In the genomic region with DNA sequence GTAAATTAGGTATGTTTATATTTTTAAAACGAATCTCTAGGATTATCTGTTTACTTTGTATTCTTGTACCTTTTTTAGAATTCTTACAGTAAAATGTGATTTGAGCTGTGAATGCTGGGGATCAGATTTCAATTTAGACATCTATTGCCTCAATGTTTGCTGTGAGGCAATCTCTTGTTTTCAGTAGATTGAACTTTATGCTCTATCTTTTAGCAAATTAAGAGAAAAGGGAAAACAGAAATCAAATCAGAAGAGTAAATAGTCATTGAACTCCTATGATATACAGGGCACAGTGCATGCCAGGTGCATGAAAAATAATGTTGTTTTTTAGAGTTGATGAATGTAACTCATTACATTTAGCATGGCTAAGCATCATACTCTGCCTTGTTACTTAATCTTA, we compare ENCODE assay signal across 1 cellular context.
A peak's percentile ranks its signal among the peaks of the same experiment; 100 is the strongest.
TF ChIP-seq lines count a peak whose summit lies in the region.

No MANE protein-coding gene starts in this region.

TF ChIP-seq in HepG2, 621 proteins besides CTCF, POLR2A, EP300 and RAD21 (continued from another document and continues in another):
- TF ChIP-seq SNAPC4 (CRISPR knock-in tag; IDR thresholded peaks at IDR 0.05) (no peak), ZNF589 (CRISPR knock-in tag; conservative IDR thresholded peaks at IDR 0.05) (no peak), CEBPB (IDR thresholded peaks at IDR 0.05; ENCODE audit: borderline replicate concordance, low read depth, low read length) (peak; percentile 99), TFDP2 (CRISPR knock-in tag; IDR thresholded peaks at IDR 0.05) (peak; percentile 42; the same call in 1 of the 2 replicates), NFIC (IDR thresholded peaks at IDR 0.05; ENCODE audit: low read length) (peak; percentile 96), HMG20B (CRISPR knock-in tag; conservative IDR thresholded peaks at IDR 0.05) (peak; percentile 96), ADNP (CRISPR knock-in tag; IDR thresholded peaks at IDR 0.05) (no peak), ZBTB38 (CRISPR knock-in tag; IDR thresholded peaks at IDR 0.05) (no peak), ZNF350 (CRISPR knock-in tag; IDR thresholded peaks at IDR 0.05; ENCODE audit: borderline replicate concordance, low read depth) (no peak), TBX3 (IDR thresholded peaks at IDR 0.05; ENCODE audit: borderline replicate concordance) (peak; percentile 78; the same call in 1 of the 2 replicates), ZNF574 (CRISPR knock-in tag; IDR thresholded peaks at IDR 0.05) (no peak), ZNF609 (CRISPR knock-in tag; IDR thresholded peaks at IDR 0.05; ENCODE audit: borderline replicate concordance) (peak; percentile 93), TFE3 (CRISPR knock-in tag; IDR thresholded peaks at IDR 0.05) (peak; percentile 50; the same call in 1 of the 2 replicates), AKNA (CRISPR knock-in tag; IDR thresholded peaks at IDR 0.05; ENCODE audit: borderline replicate concordance) (no peak), RBAK (CRISPR knock-in tag; IDR thresholded peaks at IDR 0.05) (no peak), ZNF205 (CRISPR knock-in tag; IDR thresholded peaks at IDR 0.05) (0 out of 2 replicates have a peak, but pooled peaks have one; percentile 47), ZNF124 (CRISPR knock-in tag; IDR thresholded peaks at IDR 0.05) (peak; percentile 75; the same call in 1 of the 2 replicates), FOXA3 (CRISPR knock-in tag; IDR thresholded peaks at IDR 0.05) (peak; percentile 98), NFKB2 (CRISPR knock-in tag; IDR thresholded peaks at IDR 0.05; ENCODE audit: borderline replicate concordance) (no peak), ZNF777 (CRISPR knock-in tag; IDR thresholded peaks at IDR 0.05) (no peak), HHEX (CRISPR knock-in tag; IDR thresholded peaks at IDR 0.05) (peak; percentile 84), ATF4 (CRISPR knock-in tag; IDR thresholded peaks at IDR 0.05) (peak in 1 of 2 experiments; percentile 87; a peak in 2 of 4 replicates)
- TF ChIP-seq, protein P1, sequence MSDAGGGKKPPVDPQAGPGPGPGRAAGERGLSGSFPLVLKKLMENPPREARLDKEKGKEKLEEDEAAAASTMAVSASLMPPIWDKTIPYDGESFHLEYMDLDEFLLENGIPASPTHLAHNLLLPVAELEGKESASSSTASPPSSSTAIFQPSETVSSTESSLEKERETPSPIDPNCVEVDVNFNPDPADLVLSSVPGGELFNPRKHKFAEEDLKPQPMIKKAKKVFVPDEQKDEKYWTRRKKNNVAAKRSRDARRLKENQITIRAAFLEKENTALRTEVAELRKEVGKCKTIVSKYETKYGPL (CRISPR knock-in tag; IDR thresholded peaks at IDR 0.05): 0 out of 2 replicates have a peak, but pooled peaks have one; percentile 39
- TF ChIP-seq, protein P2, sequence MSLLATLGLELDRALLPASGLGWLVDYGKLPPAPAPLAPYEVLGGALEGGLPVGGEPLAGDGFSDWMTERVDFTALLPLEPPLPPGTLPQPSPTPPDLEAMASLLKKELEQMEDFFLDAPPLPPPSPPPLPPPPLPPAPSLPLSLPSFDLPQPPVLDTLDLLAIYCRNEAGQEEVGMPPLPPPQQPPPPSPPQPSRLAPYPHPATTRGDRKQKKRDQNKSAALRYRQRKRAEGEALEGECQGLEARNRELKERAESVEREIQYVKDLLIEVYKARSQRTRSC (CRISPR knock-in tag; IDR thresholded peaks at IDR 0.05; ENCODE audit: low read depth): no peak
